20 cellular contexts compared by ENCODE assay signal in the genomic region with DNA sequence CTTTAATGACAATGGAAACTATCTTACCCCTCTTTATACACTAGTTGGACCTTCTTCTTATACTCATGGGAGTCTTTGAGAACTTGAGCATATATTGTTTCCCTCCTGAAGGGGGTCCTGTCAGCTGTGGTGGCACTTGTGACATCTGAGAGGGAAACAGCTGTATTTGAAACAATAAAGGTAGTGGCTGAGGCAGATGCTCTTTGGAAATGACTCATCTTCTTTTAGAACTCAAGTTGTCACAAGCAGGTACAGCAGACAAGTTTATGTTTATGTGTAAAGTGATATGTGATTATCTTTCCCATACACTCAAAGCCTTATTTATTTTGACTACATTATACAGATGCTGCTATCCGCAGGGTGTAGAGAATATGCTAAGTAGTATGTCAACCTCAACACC.
DNase-seq lines count a peak whose midpoint lies in the region; ATAC-seq and TF ChIP-seq lines count a peak whose summit lies in the region.
"Had no signal": no experiment of that assay in that cellular context is flagged by ENCODE, and none has a peak within 500 bp of the region (broad histone marks: within the 10 kb centered on the region; RNA-seq: fewer than 3 reads in every experiment).

No MANE protein-coding gene starts in this region.

- H3K27me3 ChIP-seq in vagina: no peaks in the 10 kb centered on the region
- H3K27me3 ChIP-seq: BLaER1 treated with 17β-estradiol and CSF1 and Interleukin-3, amounts not matched to agents 10 nM and 100 nM had no signal

- no peak for TF ChIP-seq POLR2A in vagina (IDR thresholded peaks at IDR 0.05)

- H3K27ac ChIP-seq in HEK293 (ENCODE audit: extremely low read depth, low read depth, low read length) (no peak overlapping the region), vagina (no peak overlapping the region)
- H3K27ac ChIP-seq: BLaER1 treated with 17β-estradiol and CSF1 and Interleukin-3, amounts not matched to agents 10 nM and 100 nM; KMS-11 had no signal

- intact Hi-C loops in vagina (cut with DNase I): no loop called here

- H3K9me3 ChIP-seq in HEK293 (ENCODE audit: control insufficient read depth, insufficient read depth, low read depth, low read length) (no peaks in the 10 kb centered on the region), vagina (no peaks in the 10 kb centered on the region)
- H3K9me3 ChIP-seq: BLaER1 treated with 17β-estradiol and CSF1 and Interleukin-3, amounts not matched to agents 10 nM and 100 nM had no signal

- CTCF ChIA-PET in HEK293 (lab: Yijun Ruan, JAX): no interaction called here

- POLR2A ChIA-PET in HEK293 (lab: Yijun Ruan, JAX): no interaction called here

- no peaks in the 10 kb centered on the region for H3K36me3 ChIP-seq in HEK293 (ENCODE audit: control insufficient read depth in 2 of 2, insufficient read depth in 1 of 2, low read length in 2 of 2)
- H3K36me3 ChIP-seq in vagina: no peaks in the 10 kb centered on the region
- H3K36me3 ChIP-seq: BLaER1 treated with 17β-estradiol and CSF1 and Interleukin-3, amounts not matched to agents 10 nM and 100 nM had no signal

- H3K4me1 ChIP-seq in HEK293 (ENCODE audit: control insufficient read depth, insufficient read depth, low read length): no peaks in the 10 kb centered on the region
- H3K4me1 ChIP-seq in vagina: no peaks in the 10 kb centered on the region

- ATAC-seq in GM18519 (IDR thresholded peaks at IDR 0.05; ENCODE audit: low FRiP score, unreplicated experiment) (peak; percentile 35), GM21576 (IDR thresholded peaks at IDR 0.05; ENCODE audit: unreplicated experiment) (no peak), GM18517 (IDR thresholded peaks at IDR 0.05; ENCODE audit: unreplicated experiment) (no peak), GM21367 (IDR thresholded peaks at IDR 0.05; ENCODE audit: unreplicated experiment) (no peak)
- ATAC-seq: CD8-positive, alpha-beta T cell; PC-3 had no signal

- TF ChIP-seq CTCF in GM12865 (IDR thresholded peaks at IDR 0.05; ENCODE audit: insufficient read depth, low read depth, low read length, missing control alignments) (no peak), HEK293 (tag by site-specific recombination; IDR thresholded peaks at IDR 0.05) (no peak), vagina (IDR thresholded peaks at IDR 0.05) (no peak)

- peak; percentile 67 for DNase-seq in GM12865 (ENCODE audit: low read depth)
- DNase-seq in NCI-H69 (lab: John Stamatoyannopoulos, UW): peak; percentile 4
- no peak for DNase-seq in vagina (ENCODE audit: extremely low spot score in 2 of 2)
- DNase-seq: CD8-positive, alpha-beta T cell; DMS79; HFFc6; NCI-H1436; NCI-H2029 treated with DMSO at 0.1 percent for 48 hours; NCI-H82; PC-3; RPMI8226; SHP77 treated with DMSO at 0.1 percent for 48 hours; SK-N-SH had no signal

- no peak overlapping the region for H3K4me3 ChIP-seq in GM12865 (ENCODE audit: low read depth, low read length)
- no peak overlapping the region for H3K4me3 ChIP-seq in HEK293 (ENCODE audit: low read depth, low read length)
- H3K4me3 ChIP-seq in vagina: no peak overlapping the region
- H3K4me3 ChIP-seq: BLaER1 treated with 17β-estradiol and CSF1 and Interleukin-3, amounts not matched to agents 10 nM and 100 nM had no signal

TF ChIP-seq in HEK293, 187 proteins besides CTCF, POLR2A, EP300 and RAD21:
- TF ChIP-seq ZNF561 (tag by site-specific recombination; IDR thresholded peaks at IDR 0.05; ENCODE audit: borderline replicate concordance) (no peak), ZNF133 (tag by site-specific recombination; IDR thresholded peaks at IDR 0.05) (0 out of 2 replicates have a peak, but pooled peaks have one; percentile 19)
TF ChIP-seq in HEK293: peak in this region for 1.

Comparison
In these comparisons a context has a peak if more than half of its experiments do, and no peak if none do; other contexts are left out.
1. DNase-seq: peak in GM12865 (single experiment) and NCI-H69 (single experiment); none in vagina (0 of 2).